In genomic region chr4:25367004-25367621, GRCh38 we compare ENCODE assay signal across 1 cellular context.
TF ChIP-seq lines count a peak whose summit lies in the region.

No MANE protein-coding gene starts in this region.

TF ChIP-seq in GM12878, 131 proteins besides CTCF, POLR2A, EP300 and RAD21 (continued from another document):
- TF ChIP-seq SMC3 (IDR thresholded peaks at IDR 0.05; ENCODE audit: borderline replicate concordance, low read length), result peak; percentile 45; the same call in 1 of the 2 replicates
TF ChIP-seq in GM12878: peak in this region for 1.
